ENCODE assay signal across 1 cellular context in the genomic region with DNA sequence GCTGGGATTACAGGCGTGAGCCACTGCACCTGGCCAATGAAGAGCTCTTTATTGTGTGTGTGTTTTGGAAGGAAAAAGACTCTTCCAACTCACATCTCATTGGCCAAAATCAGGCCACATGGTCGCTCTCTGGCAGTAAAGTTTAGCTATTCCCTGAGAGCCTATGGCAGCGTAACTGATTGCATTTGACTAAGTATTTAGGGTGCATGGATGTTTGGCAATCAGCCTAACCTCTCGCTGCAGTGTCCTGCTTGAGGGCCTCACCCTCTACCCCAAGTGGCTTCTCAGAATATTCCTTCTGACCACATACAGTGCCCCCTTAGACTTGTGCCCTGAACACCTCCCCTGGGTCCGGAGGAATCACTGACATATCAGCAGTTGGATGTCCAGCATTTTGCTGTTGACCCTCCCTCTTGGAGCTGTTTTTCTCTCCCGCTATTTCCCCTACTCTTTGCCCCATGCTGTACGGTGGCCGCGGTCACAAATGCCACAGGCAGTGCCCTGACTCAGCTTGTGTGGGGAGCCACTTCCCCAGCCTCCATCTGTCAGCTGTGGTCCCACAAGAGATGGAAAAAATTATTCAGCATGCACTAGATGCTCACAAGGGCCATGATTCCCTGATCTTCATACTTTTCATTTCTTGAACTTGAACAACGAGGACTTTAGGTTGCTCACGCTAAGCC.
TF ChIP-seq lines count a peak whose summit lies in the region.

No MANE protein-coding gene starts in this region.

TF ChIP-seq in HepG2, 621 proteins besides CTCF, POLR2A, EP300 and RAD21:
- no peak for TF ChIP-seq ZSCAN29 (CRISPR knock-in tag; conservative IDR thresholded peaks at IDR 0.05)
- no peak for TF ChIP-seq RFXAP (CRISPR knock-in tag; IDR thresholded peaks at IDR 0.05; ENCODE audit: borderline replicate concordance)
- 0 out of 2 replicates have a peak, but pooled peaks have one; percentile 17 for TF ChIP-seq ZFY (CRISPR knock-in tag; IDR thresholded peaks at IDR 0.05)
- TF ChIP-seq ZNF558 (CRISPR knock-in tag; IDR thresholded peaks at IDR 0.05; ENCODE audit: borderline replicate concordance) = no peak
- TF ChIP-seq ZNF431 (CRISPR knock-in tag; IDR thresholded peaks at IDR 0.05; ENCODE audit: borderline replicate concordance, low read depth) = no peak
- TF ChIP-seq CHD4 (IDR thresholded peaks at IDR 0.05; ENCODE audit: borderline replicate concordance, low read length) = no peak
- no peak for TF ChIP-seq KLF12 (CRISPR knock-in tag; IDR thresholded peaks at IDR 0.05; ENCODE audit: borderline replicate concordance)
- TF ChIP-seq ZNF180 (CRISPR knock-in tag; IDR thresholded peaks at IDR 0.05; ENCODE audit: borderline replicate concordance, low read depth) = no peak
- TF ChIP-seq SMAD1 (CRISPR knock-in tag; IDR thresholded peaks at IDR 0.05; ENCODE audit: borderline replicate concordance, low read depth) = no peak
- no peak for TF ChIP-seq FOSL1 (CRISPR knock-in tag; IDR thresholded peaks at IDR 0.05; ENCODE audit: borderline replicate concordance)
- peak; percentile 61 for TF ChIP-seq KDM2A (CRISPR knock-in tag; IDR thresholded peaks at IDR 0.05; ENCODE audit: borderline replicate concordance, low read depth)
- no peak for TF ChIP-seq ZNF24 (IDR thresholded peaks at IDR 0.05)
- TF ChIP-seq POLR2G (IDR thresholded peaks at IDR 0.05; ENCODE audit: low read depth, low read length) = peak; percentile 24; the same call in 1 of the 2 replicates
- no peak for TF ChIP-seq ZNF3 (CRISPR knock-in tag; IDR thresholded peaks at IDR 0.05)
- no peak for TF ChIP-seq SOX5 (CRISPR knock-in tag; IDR thresholded peaks at IDR 0.05; ENCODE audit: borderline replicate concordance)
- TF ChIP-seq RNF2 (conservative IDR thresholded peaks at IDR 0.05; ENCODE audit: low read depth) = no peak
- TF ChIP-seq, protein P1, sequence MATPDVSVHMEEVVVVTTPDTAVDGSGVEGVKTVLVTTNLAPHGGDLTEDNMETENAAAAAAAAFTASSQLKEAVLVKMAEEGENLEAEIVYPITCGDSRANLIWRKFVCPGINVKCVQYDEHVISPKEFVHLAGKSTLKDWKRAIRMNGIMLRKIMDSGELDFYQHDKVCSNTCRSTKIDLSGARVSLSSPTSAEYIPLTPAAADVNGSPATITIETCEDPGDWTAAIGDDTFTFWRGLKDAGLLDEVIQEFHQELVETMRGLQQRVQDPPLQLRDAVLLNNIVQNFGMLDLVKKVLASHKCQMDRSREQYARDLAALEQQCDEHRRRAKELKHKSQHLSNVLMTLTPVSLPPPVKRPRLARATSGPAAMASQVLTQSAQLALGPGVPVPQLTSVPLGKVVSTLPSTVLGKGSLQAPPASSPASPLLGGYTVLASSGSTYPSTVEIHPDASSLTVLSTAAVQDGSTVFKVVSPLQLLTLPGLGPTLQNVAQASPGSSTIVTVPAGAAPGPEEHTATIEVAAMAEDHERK (CRISPR knock-in tag; IDR thresholded peaks at IDR 0.05; ENCODE audit: low read depth) = no peak
- 0 out of 2 replicates have a peak, but pooled peaks have one; percentile 43 for TF ChIP-seq ZNF605 (CRISPR knock-in tag; IDR thresholded peaks at IDR 0.05)
- TF ChIP-seq, protein P2, sequence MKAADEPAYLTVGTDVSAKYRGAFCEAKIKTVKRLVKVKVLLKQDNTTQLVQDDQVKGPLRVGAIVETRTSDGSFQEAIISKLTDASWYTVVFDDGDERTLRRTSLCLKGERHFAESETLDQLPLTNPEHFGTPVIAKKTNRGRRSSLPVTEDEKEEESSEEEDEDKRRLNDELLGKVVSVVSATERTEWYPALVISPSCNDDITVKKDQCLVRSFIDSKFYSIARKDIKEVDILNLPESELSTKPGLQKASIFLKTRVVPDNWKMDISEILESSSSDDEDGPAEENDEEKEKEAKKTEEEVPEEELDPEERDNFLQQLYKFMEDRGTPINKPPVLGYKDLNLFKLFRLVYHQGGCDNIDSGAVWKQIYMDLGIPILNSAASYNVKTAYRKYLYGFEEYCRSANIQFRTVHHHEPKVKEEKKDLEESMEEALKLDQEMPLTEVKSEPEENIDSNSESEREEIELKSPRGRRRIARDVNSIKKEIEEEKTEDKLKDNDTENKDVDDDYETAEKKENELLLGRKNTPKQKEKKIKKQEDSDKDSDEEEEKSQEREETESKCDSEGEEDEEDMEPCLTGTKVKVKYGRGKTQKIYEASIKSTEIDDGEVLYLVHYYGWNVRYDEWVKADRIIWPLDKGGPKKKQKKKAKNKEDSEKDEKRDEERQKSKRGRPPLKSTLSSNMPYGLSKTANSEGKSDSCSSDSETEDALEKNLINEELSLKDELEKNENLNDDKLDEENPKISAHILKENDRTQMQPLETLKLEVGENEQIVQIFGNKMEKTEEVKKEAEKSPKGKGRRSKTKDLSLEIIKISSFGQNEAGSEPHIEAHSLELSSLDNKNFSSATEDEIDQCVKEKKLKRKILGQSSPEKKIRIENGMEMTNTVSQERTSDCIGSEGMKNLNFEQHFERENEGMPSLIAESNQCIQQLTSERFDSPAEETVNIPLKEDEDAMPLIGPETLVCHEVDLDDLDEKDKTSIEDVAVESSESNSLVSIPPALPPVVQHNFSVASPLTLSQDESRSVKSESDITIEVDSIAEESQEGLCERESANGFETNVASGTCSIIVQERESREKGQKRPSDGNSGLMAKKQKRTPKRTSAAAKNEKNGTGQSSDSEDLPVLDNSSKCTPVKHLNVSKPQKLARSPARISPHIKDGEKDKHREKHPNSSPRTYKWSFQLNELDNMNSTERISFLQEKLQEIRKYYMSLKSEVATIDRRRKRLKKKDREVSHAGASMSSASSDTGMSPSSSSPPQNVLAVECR (CRISPR knock-in tag; IDR thresholded peaks at IDR 0.05; ENCODE audit: borderline replicate concordance) = no peak
- no peak for TF ChIP-seq ISL2 (CRISPR knock-in tag; IDR thresholded peaks at IDR 0.05)
- TF ChIP-seq HES4 (CRISPR knock-in tag; IDR thresholded peaks at IDR 0.05; ENCODE audit: borderline replicate concordance) = no peak
- TF ChIP-seq ZNF552 (CRISPR knock-in tag; IDR thresholded peaks at IDR 0.05; ENCODE audit: borderline replicate concordance) = no peak
- no peak for TF ChIP-seq SYNCRIP (IDR thresholded peaks at IDR 0.05; ENCODE audit: insufficient read depth, low read depth, low read length)
- TF ChIP-seq, protein P3, sequence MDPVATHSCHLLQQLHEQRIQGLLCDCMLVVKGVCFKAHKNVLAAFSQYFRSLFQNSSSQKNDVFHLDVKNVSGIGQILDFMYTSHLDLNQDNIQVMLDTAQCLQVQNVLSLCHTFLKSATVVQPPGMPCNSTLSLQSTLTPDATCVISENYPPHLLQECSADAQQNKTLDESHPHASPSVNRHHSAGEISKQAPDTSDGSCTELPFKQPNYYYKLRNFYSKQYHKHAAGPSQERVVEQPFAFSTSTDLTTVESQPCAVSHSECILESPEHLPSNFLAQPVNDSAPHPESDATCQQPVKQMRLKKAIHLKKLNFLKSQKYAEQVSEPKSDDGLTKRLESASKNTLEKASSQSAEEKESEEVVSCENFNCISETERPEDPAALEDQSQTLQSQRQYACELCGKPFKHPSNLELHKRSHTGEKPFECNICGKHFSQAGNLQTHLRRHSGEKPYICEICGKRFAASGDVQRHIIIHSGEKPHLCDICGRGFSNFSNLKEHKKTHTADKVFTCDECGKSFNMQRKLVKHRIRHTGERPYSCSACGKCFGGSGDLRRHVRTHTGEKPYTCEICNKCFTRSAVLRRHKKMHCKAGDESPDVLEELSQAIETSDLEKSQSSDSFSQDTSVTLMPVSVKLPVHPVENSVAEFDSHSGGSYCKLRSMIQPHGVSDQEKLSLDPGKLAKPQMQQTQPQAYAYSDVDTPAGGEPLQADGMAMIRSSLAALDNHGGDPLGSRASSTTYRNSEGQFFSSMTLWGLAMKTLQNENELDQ (CRISPR knock-in tag; IDR thresholded peaks at IDR 0.05; ENCODE audit: borderline replicate concordance) = no peak
- TF ChIP-seq SALL2 (CRISPR knock-in tag; IDR thresholded peaks at IDR 0.05) = no peak
- TF ChIP-seq HOXA5 (CRISPR knock-in tag; IDR thresholded peaks at IDR 0.05) = 0 out of 2 replicates have a peak, but pooled peaks have one; percentile 24
- TF ChIP-seq BORCS8-MEF2B (CRISPR knock-in tag; IDR thresholded peaks at IDR 0.05) = peak; percentile 7; the same call in 1 of the 2 replicates
- no peak for TF ChIP-seq ZNF549 (CRISPR knock-in tag; IDR thresholded peaks at IDR 0.05)
- TF ChIP-seq, protein P4, sequence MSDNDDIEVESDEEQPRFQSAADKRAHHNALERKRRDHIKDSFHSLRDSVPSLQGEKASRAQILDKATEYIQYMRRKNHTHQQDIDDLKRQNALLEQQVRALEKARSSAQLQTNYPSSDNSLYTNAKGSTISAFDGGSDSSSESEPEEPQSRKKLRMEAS (IDR thresholded peaks at IDR 0.05) = no peak
- 0 out of 2 replicates have a peak, but pooled peaks have one; percentile 35 for TF ChIP-seq ZNF274 (CRISPR knock-in tag; IDR thresholded peaks at IDR 0.05)
- no peak for TF ChIP-seq PHF21A (CRISPR knock-in tag; IDR thresholded peaks at IDR 0.05)
- TF ChIP-seq, protein P5, sequence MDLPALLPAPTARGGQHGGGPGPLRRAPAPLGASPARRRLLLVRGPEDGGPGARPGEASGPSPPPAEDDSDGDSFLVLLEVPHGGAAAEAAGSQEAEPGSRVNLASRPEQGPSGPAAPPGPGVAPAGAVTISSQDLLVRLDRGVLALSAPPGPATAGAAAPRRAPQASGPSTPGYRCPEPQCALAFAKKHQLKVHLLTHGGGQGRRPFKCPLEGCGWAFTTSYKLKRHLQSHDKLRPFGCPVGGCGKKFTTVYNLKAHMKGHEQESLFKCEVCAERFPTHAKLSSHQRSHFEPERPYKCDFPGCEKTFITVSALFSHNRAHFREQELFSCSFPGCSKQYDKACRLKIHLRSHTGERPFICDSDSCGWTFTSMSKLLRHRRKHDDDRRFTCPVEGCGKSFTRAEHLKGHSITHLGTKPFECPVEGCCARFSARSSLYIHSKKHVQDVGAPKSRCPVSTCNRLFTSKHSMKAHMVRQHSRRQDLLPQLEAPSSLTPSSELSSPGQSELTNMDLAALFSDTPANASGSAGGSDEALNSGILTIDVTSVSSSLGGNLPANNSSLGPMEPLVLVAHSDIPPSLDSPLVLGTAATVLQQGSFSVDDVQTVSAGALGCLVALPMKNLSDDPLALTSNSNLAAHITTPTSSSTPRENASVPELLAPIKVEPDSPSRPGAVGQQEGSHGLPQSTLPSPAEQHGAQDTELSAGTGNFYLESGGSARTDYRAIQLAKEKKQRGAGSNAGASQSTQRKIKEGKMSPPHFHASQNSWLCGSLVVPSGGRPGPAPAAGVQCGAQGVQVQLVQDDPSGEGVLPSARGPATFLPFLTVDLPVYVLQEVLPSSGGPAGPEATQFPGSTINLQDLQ (CRISPR knock-in tag; IDR thresholded peaks at IDR 0.05) = no peak
- TF ChIP-seq RARG (CRISPR knock-in tag; IDR thresholded peaks at IDR 0.05; ENCODE audit: low read depth) = no peak
- TF ChIP-seq, protein P6, sequence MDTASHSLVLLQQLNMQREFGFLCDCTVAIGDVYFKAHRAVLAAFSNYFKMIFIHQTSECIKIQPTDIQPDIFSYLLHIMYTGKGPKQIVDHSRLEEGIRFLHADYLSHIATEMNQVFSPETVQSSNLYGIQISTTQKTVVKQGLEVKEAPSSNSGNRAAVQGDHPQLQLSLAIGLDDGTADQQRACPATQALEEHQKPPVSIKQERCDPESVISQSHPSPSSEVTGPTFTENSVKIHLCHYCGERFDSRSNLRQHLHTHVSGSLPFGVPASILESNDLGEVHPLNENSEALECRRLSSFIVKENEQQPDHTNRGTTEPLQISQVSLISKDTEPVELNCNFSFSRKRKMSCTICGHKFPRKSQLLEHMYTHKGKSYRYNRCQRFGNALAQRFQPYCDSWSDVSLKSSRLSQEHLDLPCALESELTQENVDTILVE (CRISPR knock-in tag; IDR thresholded peaks at IDR 0.05) = no peak
- TF ChIP-seq, protein P7, sequence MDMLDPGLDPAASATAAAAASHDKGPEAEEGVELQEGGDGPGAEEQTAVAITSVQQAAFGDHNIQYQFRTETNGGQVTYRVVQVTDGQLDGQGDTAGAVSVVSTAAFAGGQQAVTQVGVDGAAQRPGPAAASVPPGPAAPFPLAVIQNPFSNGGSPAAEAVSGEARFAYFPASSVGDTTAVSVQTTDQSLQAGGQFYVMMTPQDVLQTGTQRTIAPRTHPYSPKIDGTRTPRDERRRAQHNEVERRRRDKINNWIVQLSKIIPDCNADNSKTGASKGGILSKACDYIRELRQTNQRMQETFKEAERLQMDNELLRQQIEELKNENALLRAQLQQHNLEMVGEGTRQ (IDR thresholded peaks at IDR 0.05; ENCODE audit: low read depth, low read length) = no peak
- TF ChIP-seq, protein P7 (CRISPR knock-in tag; IDR thresholded peaks at IDR 0.05; ENCODE audit: borderline replicate concordance) = peak; percentile 42; the same call in 1 of the 2 replicates
- no peak for TF ChIP-seq ZNF577 (CRISPR knock-in tag; IDR thresholded peaks at IDR 0.05; ENCODE audit: borderline replicate concordance, low read depth)
- no peak for TF ChIP-seq MEF2D (CRISPR knock-in tag; IDR thresholded peaks at IDR 0.05)
